ENCODE assay signal across 8 cellular contexts in the genomic region with DNA sequence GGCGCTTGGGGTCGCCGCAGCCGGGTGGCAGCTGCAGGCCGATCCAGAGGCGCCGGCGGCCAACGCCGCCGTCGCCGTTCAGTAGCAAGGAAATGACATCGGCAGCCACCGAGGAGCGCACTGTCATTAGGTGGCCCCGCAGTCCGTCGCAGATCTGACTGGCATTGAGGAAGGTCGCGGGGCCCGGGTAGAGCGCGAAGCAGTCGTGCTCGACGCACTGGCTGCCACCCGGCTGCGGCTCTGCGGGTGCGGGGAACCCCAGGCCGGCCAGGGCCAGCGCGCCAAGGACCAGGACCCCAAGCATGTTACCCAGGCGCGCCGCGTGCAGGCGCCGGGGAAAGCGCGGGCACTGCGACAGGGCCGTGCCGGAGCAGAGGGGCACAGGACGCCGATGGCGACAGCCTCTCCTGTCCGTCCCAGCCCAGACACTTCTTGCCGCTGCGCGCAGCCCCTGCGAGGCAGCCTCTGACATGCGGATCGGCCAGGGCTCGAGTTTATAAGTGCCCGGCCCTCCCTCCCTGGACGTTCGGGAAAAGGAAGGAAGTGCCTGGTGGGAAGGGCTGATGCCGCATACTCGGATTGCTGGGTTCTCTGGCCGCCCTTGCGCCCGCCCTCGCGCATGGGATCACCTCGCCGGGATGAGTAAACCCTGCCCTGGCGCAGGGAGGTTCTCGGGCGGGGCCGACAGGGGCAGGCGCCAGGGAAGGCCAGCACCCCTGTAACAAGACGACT. TPM values are rescaled to one million over a fixed set of nuclear protein-coding genes. Genes with fewer than 3 reads are reported as not detected.
DNase-seq lines count a peak whose midpoint lies in the region; ATAC-seq and TF ChIP-seq lines count a peak whose summit lies in the region.

THBD (minus strand) TSS at position 472 of the 732 bp plus-strand sequence; CDS start at position 304, 168 bp downstream.

- H2BK12ac ChIP-seq in H9 (ENCODE audit: insufficient read length, low read depth, low read length), result no peak within 1 kb of the TSS

- no peaks in the 10 kb centered on the region for H3K36me3 ChIP-seq in mucosa of stomach (ENCODE audit: control insufficient read depth, insufficient read depth, low read length)
- H3K36me3 ChIP-seq in aorta (ENCODE audit: control insufficient read depth in 1 of 2, insufficient read depth in 2 of 2, low read length in 1 of 2), result no peaks in the 10 kb centered on the region

- H3K27ac ChIP-seq in H9 (ENCODE audit: insufficient read length, low read depth, low read length) (no peak within 1 kb of the TSS), aorta (ENCODE audit: low read depth in 1 of 2, low read length in 2 of 2) (peak within 1 kb of the TSS; percentile 11 to 84)

- H3K9ac ChIP-seq in H9 (ENCODE audit: extremely low read depth, insufficient read length, low read length) (no peak within 1 kb of the TSS), mucosa of stomach (ENCODE audit: low read length) (peak within 1 kb of the TSS; percentile 67)

- H3K18ac ChIP-seq in H9 (ENCODE audit: insufficient read length, low read depth, low read length), result no peak within 1 kb of the TSS

- peaks cover 16 to 27% of the 10 kb centered on the region in 2 experiments for H3K4me1 Mint-ChIP-seq in H9
- peaks cover 0 to 4% of the 10 kb centered on the region in 2 donors for H3K4me1 Mint-ChIP-seq in effector memory CD8-positive, alpha-beta T cell (ENCODE audit: low read depth in 2 of 2)

- peaks cover 24% of the 10 kb centered on the region for H3K23me2 ChIP-seq in H9 (ENCODE audit: insufficient read length, low read depth, low read length, poor library complexity, severe bottlenecking)

- WGBS in H9 (ENCODE audit: extremely low coverage, insufficient read length, low lambda C conversion rate), result no CpG with 5 or more reads among the region's 74 CpGs
- WGBS in aorta, 2 donors, result 0 to 1% methylated on average over 71 to 74 of the region's 74 CpGs

- no peak within 1 kb of the TSS for H4K5ac ChIP-seq in H9 (ENCODE audit: insufficient read length, low read depth, low read length)

- H3K4ac ChIP-seq in H9 (ENCODE audit: low read depth, low read length), result no peak within 1 kb of the TSS

- peak within 1 kb of the TSS; percentile 66 for H3K4me2 ChIP-seq in H9 (ENCODE audit: insufficient read depth, insufficient read length, low read length)

- H2BK15ac ChIP-seq in H9 (ENCODE audit: low read depth, low read length), result no peak within 1 kb of the TSS

- no peak within 1 kb of the TSS for H2AK5ac ChIP-seq in H9 (ENCODE audit: insufficient read length, low read length)

- no peaks in the 10 kb centered on the region for H3K79me2 ChIP-seq in H9 (ENCODE audit: insufficient read depth, low read length)

- H3K27me3 Mint-ChIP-seq in H9 (ENCODE audit: low read depth), result peaks cover 98% of the 10 kb centered on the region
- H3K27me3 Mint-ChIP-seq in effector memory CD8-positive, alpha-beta T cell, result peaks cover 43 to 77% of the 10 kb centered on the region in 2 donors

- no peaks in the 10 kb centered on the region for H3K79me1 ChIP-seq in H9 (ENCODE audit: insufficient read depth, low read depth, low read length, poor library complexity, severe bottlenecking)

- H3K4me3 ChIP-seq in mucosa of stomach (ENCODE audit: low read length) (peak within 1 kb of the TSS; percentile 78), aorta (ENCODE audit: low read length in 2 of 2) (peak within 1 kb of the TSS; percentile 41 to 59)

- H4K20me1 ChIP-seq in H9 (ENCODE audit: control insufficient read depth, insufficient read depth, insufficient read length), result no peaks in the 10 kb centered on the region

- intact Hi-C loops in aorta (cut with DNase I), result loop anchor here in 1 of 2 donors (5.0 to 10.0 kb wide), 3 partner anchors 293 to 715 kb away; no protein-coding TSS in a partner anchor

- no peak within 1 kb of the TSS for H3K23ac ChIP-seq in H9 (ENCODE audit: insufficient read length, low read depth, low read length)

- peak; percentile 71 for DNase-seq in H9
- peak; percentile 31 for DNase-seq in RPMI8226
- DNase-seq in aorta, result peak; percentile 93 to 94
- DNase-seq in effector memory CD8-positive, alpha-beta T cell, result no peak

- H3T11ph ChIP-seq in H9 (ENCODE audit: low read length), result no peak within 1 kb of the TSS

- H2AFZ ChIP-seq in H9 (ENCODE audit: low read length), result no peak within 1 kb of the TSS

- no peak within 1 kb of the TSS for H2BK20ac ChIP-seq in H9 (ENCODE audit: low read depth, low read length, poor library complexity, severe bottlenecking)

- H3K27ac Mint-ChIP-seq in H9, result no peak within 1 kb of the TSS
- no peak within 1 kb of the TSS for H3K27ac Mint-ChIP-seq in effector memory CD8-positive, alpha-beta T cell

- H4K8ac ChIP-seq in H9 (replicated peaks; ENCODE audit: insufficient read length, low read depth, low read length), result no peak within 1 kb of the TSS

- TF ChIP-seq CTCF in H9 (conservative IDR thresholded peaks at IDR 0.05), result no peak

- H3K4me1 ChIP-seq in H9 (ENCODE audit: insufficient read depth, low read length) (0 out of 2 replicates have a peak, but pooled peaks cover 3% of the 10 kb centered on the region), mucosa of stomach (ENCODE audit: control insufficient read depth, insufficient read depth, low read length) (peaks cover 32% of the 10 kb centered on the region), aorta (ENCODE audit: control insufficient read depth in 1 of 2, insufficient read depth in 2 of 2, low read length in 2 of 2) (no peaks in the 10 kb centered on the region)

- no peak within 1 kb of the TSS for H4K91ac ChIP-seq in H9 (ENCODE audit: insufficient read length, low read depth, low read length)

- H3K9me3 ChIP-seq in H9 (ENCODE audit: control insufficient read depth, low read depth, low read length) (no peaks in the 10 kb centered on the region), mucosa of stomach (ENCODE audit: control insufficient read depth, low read length) (no peaks in the 10 kb centered on the region), aorta (ENCODE audit: control insufficient read depth, low read length) (no peaks in the 10 kb centered on the region)

- H3K56ac ChIP-seq in H9 (ENCODE audit: insufficient read length, low read depth, low read length), result no peak within 1 kb of the TSS

- H3K4me3 Mint-ChIP-seq in H9, result peak within 1 kb of the TSS; percentile 81 to 87
- peak within 1 kb of the TSS in 1 of 2 donors; percentile 31 for H3K4me3 Mint-ChIP-seq in effector memory CD8-positive, alpha-beta T cell

- peaks cover 26% of the 10 kb centered on the region; the same call in 1 of the 2 replicates for H3K27me3 ChIP-seq in H9 (ENCODE audit: insufficient read depth, low read length)
- peaks cover 4% of the 10 kb centered on the region for H3K27me3 ChIP-seq in mucosa of stomach (ENCODE audit: control insufficient read depth, insufficient read depth, low read length)
- no peaks in the 10 kb centered on the region for H3K27me3 ChIP-seq in aorta (ENCODE audit: control insufficient read depth in 1 of 2, insufficient read depth in 2 of 2, low read length in 1 of 2)

- peaks cover 2 to 4% of the 10 kb centered on the region in 2 experiments; a peak in 2 of 5 replicates for H3K9me3 Mint-ChIP-seq in H9
- H3K9me3 Mint-ChIP-seq in effector memory CD8-positive, alpha-beta T cell, result no peaks in the 10 kb centered on the region

- no peak within 1 kb of the TSS for H2BK5ac ChIP-seq in H9 (ENCODE audit: insufficient read length, low read length)

- no peak within 1 kb of the TSS for H2BK120ac ChIP-seq in H9 (ENCODE audit: low read depth, low read length, poor library complexity, severe bottlenecking)

- ATAC-seq in esophagus mucosa, result peak; percentile 82
- ATAC-seq in aorta (ENCODE audit: low FRiP score), result peak; percentile 77
- no peak for ATAC-seq in effector memory CD8-positive, alpha-beta T cell (replicated peaks)
- no peak for ATAC-seq in HG03439 (IDR thresholded peaks at IDR 0.05; ENCODE audit: unreplicated experiment)
- no peak for ATAC-seq in HG03196 (IDR thresholded peaks at IDR 0.05; ENCODE audit: unreplicated experiment)

- peaks cover 0 to 3% (median 1%) of the 10 kb centered on the region in 3 experiments; a peak in 2 of 7 replicates for H3K36me3 Mint-ChIP-seq in H9 (ENCODE audit: insufficient read depth in 1 of 3, low read depth in 3 of 3)
- no peaks in the 10 kb centered on the region for H3K36me3 Mint-ChIP-seq in effector memory CD8-positive, alpha-beta T cell (ENCODE audit: insufficient read depth)

- H3K14ac ChIP-seq in H9 (ENCODE audit: insufficient read depth, low read length), result no peak within 1 kb of the TSS; the same call in 1 of the 2 replicates

RNA-seq across cellular contexts. Expression of gene THBD, which starts in this region (rescaled TPM):
- total RNA-seq in H9 (2021), result 0.15 and 0.28 TPM in 2 replicates
- 46.5 TPM for total RNA-seq in esophagus mucosa
- 10 to 100 TPM; 54.0 to 79.8 TPM for total RNA-seq in aorta
- polyA plus RNA-seq in aorta, result 10 to 100 TPM in 1 of 2 donors, 1 to 10 TPM in 1; 8.5 to 53.3 TPM

Comparison
In these comparisons a context has a peak if more than half of its experiments do, and no peak if none do; other contexts are left out.
1. RNA of gene THBD (total RNA-seq): 54.0 to 79.8 TPM in aorta and 46.5 TPM in esophagus mucosa (single experiment); 0.15 to 0.28 TPM in H9; every median in the first group is over 10 times any median in the second.
2. Peak in DNase-seq and H3K4me2 ChIP-seq in H9; RNA of the gene not detected or under 1 TPM.
3. DNase-seq: peak in RPMI8226 (single experiment) and aorta (2 of 2); none in effector memory CD8-positive, alpha-beta T cell (0 of 3).
4. ATAC-seq: peak in esophagus mucosa (single experiment) and aorta (single experiment); none in effector memory CD8-positive, alpha-beta T cell (single experiment), HG03439 (single experiment) and HG03196 (single experiment).